Comparison of ENCODE assay signal across 1 cellular context in the genomic region with DNA sequence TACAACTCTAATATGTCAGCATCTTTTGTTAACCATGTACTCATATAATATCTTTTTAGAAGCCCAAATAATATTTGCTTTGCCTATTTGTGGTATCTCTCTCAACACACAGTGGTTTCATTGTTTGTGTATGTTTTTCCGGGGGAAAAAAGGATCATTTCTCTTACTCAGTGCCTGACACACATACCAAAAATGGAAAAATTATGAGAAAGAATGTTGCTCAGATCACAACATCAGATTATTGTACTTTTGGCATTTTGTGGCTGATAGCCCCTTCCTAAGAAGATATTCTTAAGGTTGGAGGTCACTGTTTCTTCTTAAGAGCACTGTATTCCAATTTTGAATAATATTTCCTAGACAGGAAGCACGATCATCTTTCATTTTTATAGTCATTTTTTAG.
A peak's percentile ranks its signal among the peaks of the same experiment; 100 is the strongest.
TF ChIP-seq lines count a peak whose summit lies in the region.

No MANE protein-coding gene starts in this region.

TF ChIP-seq in K562, 482 proteins besides CTCF, POLR2A, EP300 and RAD21 (continued from another document):
- TF ChIP-seq, protein P1, sequence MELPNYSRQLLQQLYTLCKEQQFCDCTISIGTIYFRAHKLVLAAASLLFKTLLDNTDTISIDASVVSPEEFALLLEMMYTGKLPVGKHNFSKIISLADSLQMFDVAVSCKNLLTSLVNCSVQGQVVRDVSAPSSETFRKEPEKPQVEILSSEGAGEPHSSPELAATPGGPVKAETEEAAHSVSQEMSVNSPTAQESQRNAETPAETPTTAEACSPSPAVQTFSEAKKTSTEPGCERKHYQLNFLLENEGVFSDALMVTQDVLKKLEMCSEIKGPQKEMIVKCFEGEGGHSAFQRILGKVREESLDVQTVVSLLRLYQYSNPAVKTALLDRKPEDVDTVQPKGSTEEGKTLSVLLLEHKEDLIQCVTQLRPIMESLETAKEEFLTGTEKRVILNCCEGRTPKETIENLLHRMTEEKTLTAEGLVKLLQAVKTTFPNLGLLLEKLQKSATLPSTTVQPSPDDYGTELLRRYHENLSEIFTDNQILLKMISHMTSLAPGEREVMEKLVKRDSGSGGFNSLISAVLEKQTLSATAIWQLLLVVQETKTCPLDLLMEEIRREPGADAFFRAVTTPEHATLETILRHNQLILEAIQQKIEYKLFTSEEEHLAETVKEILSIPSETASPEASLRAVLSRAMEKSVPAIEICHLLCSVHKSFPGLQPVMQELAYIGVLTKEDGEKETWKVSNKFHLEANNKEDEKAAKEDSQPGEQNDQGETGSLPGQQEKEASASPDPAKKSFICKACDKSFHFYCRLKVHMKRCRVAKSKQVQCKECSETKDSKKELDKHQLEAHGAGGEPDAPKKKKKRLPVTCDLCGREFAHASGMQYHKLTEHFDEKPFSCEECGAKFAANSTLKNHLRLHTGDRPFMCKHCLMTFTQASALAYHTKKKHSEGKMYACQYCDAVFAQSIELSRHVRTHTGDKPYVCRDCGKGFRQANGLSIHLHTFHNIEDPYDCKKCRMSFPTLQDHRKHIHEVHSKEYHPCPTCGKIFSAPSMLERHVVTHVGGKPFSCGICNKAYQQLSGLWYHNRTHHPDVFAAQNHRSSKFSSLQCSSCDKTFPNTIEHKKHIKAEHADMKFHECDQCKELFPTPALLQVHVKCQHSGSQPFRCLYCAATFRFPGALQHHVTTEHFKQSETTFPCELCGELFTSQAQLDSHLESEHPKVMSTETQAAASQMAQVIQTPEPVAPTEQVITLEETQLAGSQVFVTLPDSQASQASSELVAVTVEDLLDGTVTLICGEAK (IDR thresholded peaks at IDR 0.05) = no peak
- TF ChIP-seq, protein P1 (CRISPR knock-in tag; IDR thresholded peaks at IDR 0.05) = no peak
- TF ChIP-seq ZNF507 (tag; conservative IDR thresholded peaks at IDR 0.05) (no peak), EGR1 (conservative IDR thresholded peaks at IDR 0.05) (no peak), ZBTB8A (IDR thresholded peaks at IDR 0.05; ENCODE audit: partially characterized antibody) (no peak), MCM7 (IDR thresholded peaks at IDR 0.05) (no peak), CBFB (CRISPR knock-in tag; IDR thresholded peaks at IDR 0.05) (no peak), PHF20 (IDR thresholded peaks at IDR 0.05; ENCODE audit: partially characterized antibody) (no peak), TCF3 (CRISPR knock-in tag; IDR thresholded peaks at IDR 0.05) (no peak), MEIS2 (IDR thresholded peaks at IDR 0.05; ENCODE audit: partially characterized antibody) (peak; percentile 44), GABPB2 (CRISPR knock-in tag; conservative IDR thresholded peaks at IDR 0.05) (no peak), ZNF583 (CRISPR knock-in tag; IDR thresholded peaks at IDR 0.05) (no peak), FOS (IDR thresholded peaks at IDR 0.05; ENCODE audit: extremely low read depth, insufficient read length) (no peak), GATAD2B (IDR thresholded peaks at IDR 0.05; ENCODE audit: borderline replicate concordance) (no peak), SRF (CRISPR knock-in tag; IDR thresholded peaks at IDR 0.05) (0 out of 4 replicates have a peak, but pooled peaks of 1 of the 2 experiments have one; percentile 29), TCF7L2 (IDR thresholded peaks at IDR 0.05; ENCODE audit: low read depth, low read length) (no peak), ETV6 (IDR thresholded peaks at IDR 0.05; ENCODE audit: borderline replicate concordance in 1 of 2, low read depth in 2 of 2, low read length in 1 of 2) (no peak), ETV6 (CRISPR knock-in tag; IDR thresholded peaks at IDR 0.05; ENCODE audit: borderline replicate concordance) (no peak), YY1 (IDR thresholded peaks at IDR 0.05; ENCODE audit: borderline replicate concordance in 1 of 3, control insufficient read depth in 1 of 3, extremely low read depth in 1 of 3, insufficient read depth in 3 of 3, insufficient read length in 1 of 3, insufficient replicate concordance in 2 of 3, low read depth in 1 of 3, low read length in 2 of 3) (no peak), SIX5 (IDR thresholded peaks at IDR 0.05; ENCODE audit: borderline replicate concordance in 1 of 2, insufficient read depth in 1 of 2, low read depth in 1 of 2, low read length in 2 of 2) (no peak), ZNF197 (CRISPR knock-in tag; IDR thresholded peaks at IDR 0.05; ENCODE audit: low read depth) (no peak)
- TF ChIP-seq, protein P2, sequence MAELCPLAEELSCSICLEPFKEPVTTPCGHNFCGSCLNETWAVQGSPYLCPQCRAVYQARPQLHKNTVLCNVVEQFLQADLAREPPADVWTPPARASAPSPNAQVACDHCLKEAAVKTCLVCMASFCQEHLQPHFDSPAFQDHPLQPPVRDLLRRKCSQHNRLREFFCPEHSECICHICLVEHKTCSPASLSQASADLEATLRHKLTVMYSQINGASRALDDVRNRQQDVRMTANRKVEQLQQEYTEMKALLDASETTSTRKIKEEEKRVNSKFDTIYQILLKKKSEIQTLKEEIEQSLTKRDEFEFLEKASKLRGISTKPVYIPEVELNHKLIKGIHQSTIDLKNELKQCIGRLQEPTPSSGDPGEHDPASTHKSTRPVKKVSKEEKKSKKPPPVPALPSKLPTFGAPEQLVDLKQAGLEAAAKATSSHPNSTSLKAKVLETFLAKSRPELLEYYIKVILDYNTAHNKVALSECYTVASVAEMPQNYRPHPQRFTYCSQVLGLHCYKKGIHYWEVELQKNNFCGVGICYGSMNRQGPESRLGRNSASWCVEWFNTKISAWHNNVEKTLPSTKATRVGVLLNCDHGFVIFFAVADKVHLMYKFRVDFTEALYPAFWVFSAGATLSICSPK (IDR thresholded peaks at IDR 0.05; ENCODE audit: borderline replicate concordance) = no peak
- TF ChIP-seq, protein P3, sequence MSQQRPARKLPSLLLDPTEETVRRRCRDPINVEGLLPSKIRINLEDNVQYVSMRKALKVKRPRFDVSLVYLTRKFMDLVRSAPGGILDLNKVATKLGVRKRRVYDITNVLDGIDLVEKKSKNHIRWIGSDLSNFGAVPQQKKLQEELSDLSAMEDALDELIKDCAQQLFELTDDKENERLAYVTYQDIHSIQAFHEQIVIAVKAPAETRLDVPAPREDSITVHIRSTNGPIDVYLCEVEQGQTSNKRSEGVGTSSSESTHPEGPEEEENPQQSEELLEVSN (IDR thresholded peaks at IDR 0.05; ENCODE audit: borderline replicate concordance in 1 of 2, extremely low read depth in 1 of 2, insufficient read depth in 1 of 2, insufficient read length in 1 of 2, low read depth in 1 of 2, low read length in 1 of 2, poor library complexity in 1 of 2, severe bottlenecking in 1 of 2) = no peak
- TF ChIP-seq, protein P4, sequence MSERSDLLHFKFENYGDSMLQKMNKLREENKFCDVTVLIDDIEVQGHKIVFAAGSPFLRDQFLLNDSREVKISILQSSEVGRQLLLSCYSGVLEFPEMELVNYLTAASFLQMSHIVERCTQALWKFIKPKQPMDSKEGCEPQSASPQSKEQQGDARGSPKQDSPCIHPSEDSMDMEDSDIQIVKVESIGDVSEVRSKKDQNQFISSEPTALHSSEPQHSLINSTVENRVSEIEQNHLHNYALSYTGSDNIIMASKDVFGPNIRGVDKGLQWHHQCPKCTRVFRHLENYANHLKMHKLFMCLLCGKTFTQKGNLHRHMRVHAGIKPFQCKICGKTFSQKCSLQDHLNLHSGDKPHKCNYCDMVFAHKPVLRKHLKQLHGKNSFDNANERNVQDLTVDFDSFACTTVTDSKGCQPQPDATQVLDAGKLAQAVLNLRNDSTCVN (CRISPR knock-in tag; IDR thresholded peaks at IDR 0.05) = no peak
- TF ChIP-seq, protein P5, sequence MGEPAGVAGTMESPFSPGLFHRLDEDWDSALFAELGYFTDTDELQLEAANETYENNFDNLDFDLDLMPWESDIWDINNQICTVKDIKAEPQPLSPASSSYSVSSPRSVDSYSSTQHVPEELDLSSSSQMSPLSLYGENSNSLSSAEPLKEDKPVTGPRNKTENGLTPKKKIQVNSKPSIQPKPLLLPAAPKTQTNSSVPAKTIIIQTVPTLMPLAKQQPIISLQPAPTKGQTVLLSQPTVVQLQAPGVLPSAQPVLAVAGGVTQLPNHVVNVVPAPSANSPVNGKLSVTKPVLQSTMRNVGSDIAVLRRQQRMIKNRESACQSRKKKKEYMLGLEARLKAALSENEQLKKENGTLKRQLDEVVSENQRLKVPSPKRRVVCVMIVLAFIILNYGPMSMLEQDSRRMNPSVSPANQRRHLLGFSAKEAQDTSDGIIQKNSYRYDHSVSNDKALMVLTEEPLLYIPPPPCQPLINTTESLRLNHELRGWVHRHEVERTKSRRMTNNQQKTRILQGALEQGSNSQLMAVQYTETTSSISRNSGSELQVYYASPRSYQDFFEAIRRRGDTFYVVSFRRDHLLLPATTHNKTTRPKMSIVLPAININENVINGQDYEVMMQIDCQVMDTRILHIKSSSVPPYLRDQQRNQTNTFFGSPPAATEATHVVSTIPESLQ (CRISPR knock-in tag; IDR thresholded peaks at IDR 0.05) = no peak
- TF ChIP-seq, protein P6, sequence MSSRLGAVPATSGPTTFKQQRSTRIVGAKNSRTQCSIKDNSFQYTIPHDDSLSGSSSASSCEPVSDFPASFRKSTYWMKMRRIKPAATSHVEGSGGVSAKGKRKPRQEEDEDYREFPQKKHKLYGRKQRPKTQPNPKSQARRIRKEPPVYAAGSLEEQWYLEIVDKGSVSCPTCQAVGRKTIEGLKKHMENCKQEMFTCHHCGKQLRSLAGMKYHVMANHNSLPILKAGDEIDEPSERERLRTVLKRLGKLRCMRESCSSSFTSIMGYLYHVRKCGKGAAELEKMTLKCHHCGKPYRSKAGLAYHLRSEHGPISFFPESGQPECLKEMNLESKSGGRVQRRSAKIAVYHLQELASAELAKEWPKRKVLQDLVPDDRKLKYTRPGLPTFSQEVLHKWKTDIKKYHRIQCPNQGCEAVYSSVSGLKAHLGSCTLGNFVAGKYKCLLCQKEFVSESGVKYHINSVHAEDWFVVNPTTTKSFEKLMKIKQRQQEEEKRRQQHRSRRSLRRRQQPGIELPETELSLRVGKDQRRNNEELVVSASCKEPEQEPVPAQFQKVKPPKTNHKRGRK (tag; IDR thresholded peaks at IDR 0.05) = no peak
